In the genomic region with DNA sequence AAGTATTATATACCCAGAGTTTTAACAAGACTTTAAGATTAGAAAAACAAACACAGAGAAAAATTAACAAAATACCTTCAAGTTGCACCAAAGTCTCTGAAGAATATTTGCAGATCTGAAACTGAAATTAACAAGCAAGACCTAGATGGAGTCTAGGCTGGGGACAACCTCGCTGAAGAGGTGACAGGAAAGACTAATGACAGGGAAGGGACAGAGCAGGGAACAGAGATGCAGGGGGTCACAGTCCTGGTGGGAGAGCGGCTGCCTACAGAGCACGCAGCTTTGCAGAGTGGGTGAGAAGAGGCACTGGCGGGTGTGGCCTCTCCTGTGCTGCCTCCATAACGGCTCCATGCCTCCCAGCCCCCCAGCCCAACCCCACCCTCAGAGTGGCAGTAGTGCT, we compare ENCODE assay signal across 17 cellular contexts.
"Had no signal": no experiment of that assay in that cellular context is flagged by ENCODE, and none has a peak within 500 bp of the region (broad histone marks: within the 10 kb centered on the region; RNA-seq: fewer than 3 reads in every experiment).

No MANE protein-coding gene starts in this region.

- H3K4me3 Mint-ChIP-seq: activated CD4-positive, alpha-beta T cell treated with anti-CD3 and anti-CD28 coated beads, Interleukin-2, amount 10 ng/mL, durations not matched to agents 24 days and 14 days; activated T-helper 1 cell treated with anti-CD3 and anti-CD28 coated beads, Interleukin-12 subunit alpha, Interleukin-12 subunit beta, Interleukin-2, Interleukin-4 antibody, amounts not matched to agents 30 ng/mL and 10 ng/mL and 1 ng/mL, durations not matched to agents 14 hours and 24 hours and 36 hours; central memory CD8-positive, alpha-beta T cell; nephron had no signal

- H3K27ac Mint-ChIP-seq: activated CD4-positive, alpha-beta T cell treated with anti-CD3 and anti-CD28 coated beads, Interleukin-2, amount 10 ng/mL, durations not matched to agents 24 days and 14 days; activated T-helper 1 cell treated with anti-CD3 and anti-CD28 coated beads, Interleukin-12 subunit alpha, Interleukin-12 subunit beta, Interleukin-2, Interleukin-4 antibody, amounts not matched to agents 30 ng/mL and 10 ng/mL and 1 ng/mL, durations not matched to agents 14 hours and 24 hours and 36 hours; nephron had no signal

- ATAC-seq: left lobe of liver had no signal

- DNase-seq: activated CD4-positive, alpha-beta T cell treated with anti-CD3 and anti-CD28 coated beads, Interleukin-2, amount 10 ng/mL, durations not matched to agents 24 days and 14 days; activated CD4-positive, CD25-positive, alpha-beta regulatory T cell; cortex of kidney; effector CD4-positive, alpha-beta T cell; hypothalamus; kidney; occipital lobe; posterior cingulate gyrus; sigmoid colon; stimulated activated naive CD4-positive, alpha-beta T cell; T-helper 1 cell; T-helper 9 cell; thyroid gland had no signal

- H3K9me3 Mint-ChIP-seq: activated CD4-positive, alpha-beta T cell treated with anti-CD3 and anti-CD28 coated beads, Interleukin-2, amount 10 ng/mL, durations not matched to agents 24 days and 14 days; activated T-helper 1 cell treated with anti-CD3 and anti-CD28 coated beads, Interleukin-12 subunit alpha, Interleukin-12 subunit beta, Interleukin-2, Interleukin-4 antibody, amounts not matched to agents 30 ng/mL and 10 ng/mL and 1 ng/mL, durations not matched to agents 14 hours and 24 hours and 36 hours; central memory CD8-positive, alpha-beta T cell had no signal

- H3K27me3 Mint-ChIP-seq: activated CD4-positive, alpha-beta T cell treated with anti-CD3 and anti-CD28 coated beads, Interleukin-2, amount 10 ng/mL, durations not matched to agents 24 days and 14 days; central memory CD8-positive, alpha-beta T cell had no signal
